ENCODE assay signal across 13 cellular contexts in genomic region chr2:168738057-168738456, GRCh38.
DNase-seq lines count a peak whose midpoint lies in the region; ATAC-seq lines count a peak whose summit lies in the region.
"Had no signal": no experiment of that assay in that cellular context is flagged by ENCODE, and none has a peak within 500 bp of the region (broad histone marks: within the 10 kb centered on the region; RNA-seq: fewer than 3 reads in every experiment).

No MANE protein-coding gene starts in this region.

- peaks cover 0 to 3% (median 0%) of the 10 kb centered on the region in 11 donors for H3K9me3 Mint-ChIP-seq in naive thymus-derived CD4-positive, alpha-beta T cell
- H3K9me3 Mint-ChIP-seq: HFFc6 had no signal

- DNase-seq in HCEC 1CT (peak; percentile 29), NCI-H69 (lab: John Stamatoyannopoulos, UW) (peak; percentile 46), dermis blood vessel endothelial cell (peak; percentile 54), activated gamma-delta T cell treated with Interleukin-2 at 50 U/mL for 16 hours (no peak), LoVo (ENCODE audit: low spot score) (no peak)
- DNase-seq in naive thymus-derived CD4-positive, alpha-beta T cell: no peak
- DNase-seq: activated naive CD4-positive, alpha-beta T cell treated with Interleukin-2 at 50 U/mL for 16 hours; HFFc6; kidney glomerular epithelial cell; NCI-H2107; tibial artery had no signal

- POLR2A ChIA-PET in naive thymus-derived CD4-positive, alpha-beta T cell (lab: Charles Lee): no interaction called here

- H3K4me3 Mint-ChIP-seq in naive thymus-derived CD4-positive, alpha-beta T cell: no peak overlapping the region
- H3K4me3 Mint-ChIP-seq: HFFc6 had no signal

- CTCF ChIA-PET in naive thymus-derived CD4-positive, alpha-beta T cell (lab: Charles Lee): no interaction called here

- no peaks in the 10 kb centered on the region for H3K9me3 ChIP-seq in naive thymus-derived CD4-positive, alpha-beta T cell (ENCODE audit: control insufficient read depth in 2 of 3, low read length in 3 of 3)
- H3K9me3 ChIP-seq: BLaER1 treated with 17β-estradiol and CSF1 and Interleukin-3, amounts not matched to agents 10 nM and 100 nM; tibial artery had no signal

- peak overlapping the region in 6 of 9 donors; percentile 8 to 74 (median 38) for H3K27ac Mint-ChIP-seq in naive thymus-derived CD4-positive, alpha-beta T cell
- H3K27ac Mint-ChIP-seq: HFFc6 had no signal

- peaks cover 7 to 42% (median 19%) of the 10 kb centered on the region in 7 donors for H3K4me1 Mint-ChIP-seq in naive thymus-derived CD4-positive, alpha-beta T cell

- no peak overlapping the region for H3K4me3 ChIP-seq in naive thymus-derived CD4-positive, alpha-beta T cell (ENCODE audit: low read length)
- H3K4me3 ChIP-seq: BLaER1 treated with 17β-estradiol and CSF1 and Interleukin-3, amounts not matched to agents 10 nM and 100 nM; tibial artery had no signal

- peak; percentile 76 for ATAC-seq in naive thymus-derived CD4-positive, alpha-beta T cell
- ATAC-seq in GM18520 (IDR thresholded peaks at IDR 0.05; ENCODE audit: unreplicated experiment): no peak

- H3K27ac ChIP-seq in naive thymus-derived CD4-positive, alpha-beta T cell (ENCODE audit: low read depth, low read length): no peak overlapping the region
- H3K27ac ChIP-seq: BLaER1 treated with 17β-estradiol and CSF1 and Interleukin-3, amounts not matched to agents 10 nM and 100 nM; tibial artery had no signal

- no peaks in the 10 kb centered on the region for H3K36me3 ChIP-seq in naive thymus-derived CD4-positive, alpha-beta T cell (ENCODE audit: control insufficient read depth in 2 of 3, insufficient read depth in 3 of 3, low read length in 3 of 3)
- H3K36me3 ChIP-seq: tibial artery had no signal

- H3K4me1 ChIP-seq in naive thymus-derived CD4-positive, alpha-beta T cell (ENCODE audit: control insufficient read depth in 2 of 2, insufficient read depth in 2 of 2, low read length in 2 of 2): peaks cover 0 to 6% of the 10 kb centered on the region in 2 donors
- H3K4me1 ChIP-seq: tibial artery had no signal

- intact Hi-C loops in naive thymus-derived CD4-positive, alpha-beta T cell (cut with micrococcal nuclease): no loop called here

- H3K27me3 Mint-ChIP-seq in naive thymus-derived CD4-positive, alpha-beta T cell: no peaks in the 10 kb centered on the region

- peaks cover 0 to 24% (median 6%) of the 10 kb centered on the region in 5 donors for H3K36me3 Mint-ChIP-seq in naive thymus-derived CD4-positive, alpha-beta T cell

- no peaks in the 10 kb centered on the region for H3K27me3 ChIP-seq in naive thymus-derived CD4-positive, alpha-beta T cell (ENCODE audit: control insufficient read depth in 2 of 2, insufficient read depth in 2 of 2, low read length in 2 of 2)
- H3K27me3 ChIP-seq: BLaER1 treated with 17β-estradiol and CSF1 and Interleukin-3, amounts not matched to agents 10 nM and 100 nM; tibial artery had no signal

Comparison
In these comparisons a context has a peak if more than half of its experiments do, and no peak if none do; other contexts are left out.
1. DNase-seq: peak in HCEC 1CT (single experiment), NCI-H69 (single experiment) and dermis blood vessel endothelial cell (single experiment); none in naive thymus-derived CD4-positive, alpha-beta T cell (0 of 9), activated gamma-delta T cell treated with Interleukin-2 at 50 U/mL for 16 hours (single experiment) and LoVo (single experiment).